1 cellular context compared by ENCODE assay signal in the genomic region with DNA sequence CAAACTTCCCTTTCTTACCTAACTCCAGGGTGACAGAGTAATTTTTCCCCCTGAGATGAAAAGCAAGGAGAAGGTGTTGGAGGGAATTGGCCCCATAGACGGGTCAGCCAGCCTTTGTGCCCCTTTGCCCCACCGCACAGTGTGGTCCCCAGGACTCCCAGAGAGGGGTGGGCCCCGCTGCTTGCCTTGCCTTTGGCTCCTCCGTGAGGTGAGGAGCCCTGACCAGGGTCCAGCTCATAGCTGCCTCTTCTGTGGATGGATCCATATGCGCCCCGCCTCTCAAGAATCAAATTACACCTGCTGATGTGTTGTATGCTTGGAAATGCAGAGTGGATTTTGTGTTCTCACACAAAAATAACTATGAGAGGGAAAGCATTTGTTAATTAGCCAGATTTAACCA.
TF ChIP-seq lines count a peak whose summit lies in the region.

No MANE protein-coding gene starts in this region.

TF ChIP-seq in Ishikawa, 13 proteins besides CTCF, POLR2A, EP300 and RAD21 (continued from another document):
- TF ChIP-seq, protein P1, sequence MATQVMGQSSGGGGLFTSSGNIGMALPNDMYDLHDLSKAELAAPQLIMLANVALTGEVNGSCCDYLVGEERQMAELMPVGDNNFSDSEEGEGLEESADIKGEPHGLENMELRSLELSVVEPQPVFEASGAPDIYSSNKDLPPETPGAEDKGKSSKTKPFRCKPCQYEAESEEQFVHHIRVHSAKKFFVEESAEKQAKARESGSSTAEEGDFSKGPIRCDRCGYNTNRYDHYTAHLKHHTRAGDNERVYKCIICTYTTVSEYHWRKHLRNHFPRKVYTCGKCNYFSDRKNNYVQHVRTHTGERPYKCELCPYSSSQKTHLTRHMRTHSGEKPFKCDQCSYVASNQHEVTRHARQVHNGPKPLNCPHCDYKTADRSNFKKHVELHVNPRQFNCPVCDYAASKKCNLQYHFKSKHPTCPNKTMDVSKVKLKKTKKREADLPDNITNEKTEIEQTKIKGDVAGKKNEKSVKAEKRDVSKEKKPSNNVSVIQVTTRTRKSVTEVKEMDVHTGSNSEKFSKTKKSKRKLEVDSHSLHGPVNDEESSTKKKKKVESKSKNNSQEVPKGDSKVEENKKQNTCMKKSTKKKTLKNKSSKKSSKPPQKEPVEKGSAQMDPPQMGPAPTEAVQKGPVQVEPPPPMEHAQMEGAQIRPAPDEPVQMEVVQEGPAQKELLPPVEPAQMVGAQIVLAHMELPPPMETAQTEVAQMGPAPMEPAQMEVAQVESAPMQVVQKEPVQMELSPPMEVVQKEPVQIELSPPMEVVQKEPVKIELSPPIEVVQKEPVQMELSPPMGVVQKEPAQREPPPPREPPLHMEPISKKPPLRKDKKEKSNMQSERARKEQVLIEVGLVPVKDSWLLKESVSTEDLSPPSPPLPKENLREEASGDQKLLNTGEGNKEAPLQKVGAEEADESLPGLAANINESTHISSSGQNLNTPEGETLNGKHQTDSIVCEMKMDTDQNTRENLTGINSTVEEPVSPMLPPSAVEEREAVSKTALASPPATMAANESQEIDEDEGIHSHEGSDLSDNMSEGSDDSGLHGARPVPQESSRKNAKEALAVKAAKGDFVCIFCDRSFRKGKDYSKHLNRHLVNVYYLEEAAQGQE (IDR thresholded peaks at IDR 0.05; ENCODE audit: low read depth), result no peak
- TF ChIP-seq TEAD4 (IDR thresholded peaks at IDR 0.05) (no peak), NFIC (IDR thresholded peaks at IDR 0.05) (no peak), YY1 (IDR thresholded peaks at IDR 0.05; ENCODE audit: low read depth) (no peak)
